8 cellular contexts compared by ENCODE assay signal in genomic region chr21:36747815-36748381, GRCh38. TPM values are rescaled to one million over a fixed set of nuclear protein-coding genes. Genes with fewer than 3 reads are reported as not detected.
DNase-seq lines count a peak whose midpoint lies in the region; ATAC-seq and TF ChIP-seq lines count a peak whose summit lies in the region.

No MANE protein-coding gene starts in this region.

- WGBS in right lobe of liver (ENCODE audit: insufficient coverage, low coverage, low lambda C conversion rate, missing lambda C conversion rate) = 7% methylated on average over 5 of the region's 80 CpGs

- ATAC-seq in right lobe of liver (peak; percentile 81 to 93 (median 84)), HG03095 (IDR thresholded peaks at IDR 0.05; ENCODE audit: unreplicated experiment) (no peak)

- H3K27me3 ChIP-seq in SJCRH30 (peaks cover 4% of the 10 kb centered on the region; the same call in 1 of the 2 replicates), right lobe of liver (no peaks in the 10 kb centered on the region)

- TF ChIP-seq CTCF in choroid plexus epithelial cell (conservative IDR thresholded peaks at IDR 0.05; ENCODE audit: low read depth, low read length) (peak; percentile 36), right lobe of liver (IDR thresholded peaks at IDR 0.05) (peak in 2 of 4 donors; percentile 37 to 70)

- intact Hi-C loops in right lobe of liver (cut with DNase I) = no loop called here

- no peak for TF ChIP-seq POLR2A in right lobe of liver (IDR thresholded peaks at IDR 0.05)

- H3K4me3 ChIP-seq in SJCRH30 (peak overlapping the region; percentile 51), choroid plexus epithelial cell (ENCODE audit: low read depth, low read length) (peak overlapping the region; percentile 55), right lobe of liver (peak overlapping the region; percentile 37 to 53 (median 43))

- H3K27ac ChIP-seq in SJCRH30 (no peak overlapping the region), right lobe of liver (no peak overlapping the region)

- no peaks in the 10 kb centered on the region for H3K9me3 ChIP-seq in SJCRH30 (replicated peaks)
- no peaks in the 10 kb centered on the region for H3K9me3 ChIP-seq in right lobe of liver

- H3K36me3 ChIP-seq in SJCRH30 (no peaks in the 10 kb centered on the region), right lobe of liver (no peaks in the 10 kb centered on the region)

- H3K4me1 ChIP-seq in SJCRH30 (no peaks in the 10 kb centered on the region), right lobe of liver (peaks cover 0 to 6% (median 0%) of the 10 kb centered on the region in 4 donors)

- peak; percentile 70 for DNase-seq in activated effector memory CD4-positive, alpha-beta T cell treated with anti-CD3 and anti-CD28 coated beads, Interleukin-2, amount 50 U/mL, for 16 hours
- no peak for DNase-seq in activated effector memory CD4-positive, alpha-beta T cell treated with Interleukin-2 at 50 U/mL for 16 hours
- DNase-seq in SJCRH30 (peak; percentile 35 to 49), choroid plexus epithelial cell (ENCODE audit: low read depth) (peak; percentile 50), right lobe of liver (peak; percentile 63 to 70 (median 66)), GM19240 (ENCODE audit: insufficient read length, low spot score) (no peak)
- DNase-seq in stimulated activated CD8-positive, alpha-beta memory T cell treated with anti-CD3 and anti-CD28 coated beads, Interleukin-4, amount 100 ng/mL, for 48 hours = peak; percentile 73

RNA-seq across cellular contexts. Expression of gene SIM2, which starts 49.0 kb away (rescaled TPM):
- 0.06 TPM in 1 of 2 replicates, not detected in the other for total RNA-seq in SJCRH30 (2014; rRNA removed; shearing (Covaris generic))
- not detected for total RNA-seq in right lobe of liver

Comparison
In these comparisons a context has a peak if more than half of its experiments do, and no peak if none do; other contexts are left out.
1. DNase-seq: peak in activated effector memory CD4-positive, alpha-beta T cell treated with anti-CD3 and anti-CD28 coated beads, Interleukin-2, amount 50 U/mL, for 16 hours (single experiment), SJCRH30 (2 of 2), choroid plexus epithelial cell (single experiment), right lobe of liver (3 of 3) and stimulated activated CD8-positive, alpha-beta memory T cell treated with anti-CD3 and anti-CD28 coated beads, Interleukin-4, amount 100 ng/mL, for 48 hours (single experiment); none in activated effector memory CD4-positive, alpha-beta T cell treated with Interleukin-2 at 50 U/mL for 16 hours (single experiment) and GM19240 (single experiment).
2. Peak in every context shown above with its lines, with median percentiles within 50 percentile points of each other: H3K4me3 ChIP-seq.